In the genomic region with DNA sequence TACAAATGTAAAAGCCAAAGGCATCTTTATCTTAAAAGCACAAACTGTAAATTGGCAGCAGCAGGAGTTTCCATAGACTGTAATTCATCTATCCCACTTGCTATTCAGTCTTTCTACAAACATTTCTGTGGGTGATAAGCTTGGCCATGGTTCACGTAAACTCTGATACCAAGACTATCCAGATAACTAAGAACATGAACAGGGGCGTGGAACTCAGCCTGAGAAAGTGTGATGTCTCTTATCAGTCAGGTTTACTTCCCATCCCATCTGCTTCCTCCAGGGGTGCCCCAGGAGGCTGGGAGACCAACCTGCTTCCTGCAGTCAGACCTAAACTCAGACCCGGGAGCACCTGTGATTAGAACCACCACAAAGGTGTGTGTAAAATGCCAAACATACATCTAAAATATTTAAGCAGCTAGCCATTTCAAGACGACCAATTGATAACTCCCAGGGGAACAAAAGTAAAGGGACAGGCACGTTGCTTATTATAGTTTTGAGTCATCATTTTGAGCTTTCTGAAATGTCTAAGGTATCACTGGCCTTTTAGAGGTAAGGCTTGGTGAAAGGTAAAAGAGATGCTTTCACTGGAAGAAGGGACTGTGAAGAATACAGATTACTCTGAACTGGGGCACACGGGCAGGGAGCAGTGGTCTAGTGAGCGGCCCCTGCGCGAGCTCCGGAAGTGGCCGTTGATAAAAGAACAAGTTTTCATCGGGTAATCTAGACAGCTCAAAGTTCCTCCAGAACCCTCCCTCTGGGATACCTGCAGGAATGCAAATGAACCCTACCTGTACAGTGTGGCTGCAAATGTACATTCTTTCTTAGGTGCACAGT, we compare ENCODE assay signal across 1 cellular context.
TF ChIP-seq lines count a peak whose summit lies in the region.

No MANE protein-coding gene starts in this region.

TF ChIP-seq in HepG2, 621 proteins besides CTCF, POLR2A, EP300 and RAD21:
- TF ChIP-seq, protein P1, sequence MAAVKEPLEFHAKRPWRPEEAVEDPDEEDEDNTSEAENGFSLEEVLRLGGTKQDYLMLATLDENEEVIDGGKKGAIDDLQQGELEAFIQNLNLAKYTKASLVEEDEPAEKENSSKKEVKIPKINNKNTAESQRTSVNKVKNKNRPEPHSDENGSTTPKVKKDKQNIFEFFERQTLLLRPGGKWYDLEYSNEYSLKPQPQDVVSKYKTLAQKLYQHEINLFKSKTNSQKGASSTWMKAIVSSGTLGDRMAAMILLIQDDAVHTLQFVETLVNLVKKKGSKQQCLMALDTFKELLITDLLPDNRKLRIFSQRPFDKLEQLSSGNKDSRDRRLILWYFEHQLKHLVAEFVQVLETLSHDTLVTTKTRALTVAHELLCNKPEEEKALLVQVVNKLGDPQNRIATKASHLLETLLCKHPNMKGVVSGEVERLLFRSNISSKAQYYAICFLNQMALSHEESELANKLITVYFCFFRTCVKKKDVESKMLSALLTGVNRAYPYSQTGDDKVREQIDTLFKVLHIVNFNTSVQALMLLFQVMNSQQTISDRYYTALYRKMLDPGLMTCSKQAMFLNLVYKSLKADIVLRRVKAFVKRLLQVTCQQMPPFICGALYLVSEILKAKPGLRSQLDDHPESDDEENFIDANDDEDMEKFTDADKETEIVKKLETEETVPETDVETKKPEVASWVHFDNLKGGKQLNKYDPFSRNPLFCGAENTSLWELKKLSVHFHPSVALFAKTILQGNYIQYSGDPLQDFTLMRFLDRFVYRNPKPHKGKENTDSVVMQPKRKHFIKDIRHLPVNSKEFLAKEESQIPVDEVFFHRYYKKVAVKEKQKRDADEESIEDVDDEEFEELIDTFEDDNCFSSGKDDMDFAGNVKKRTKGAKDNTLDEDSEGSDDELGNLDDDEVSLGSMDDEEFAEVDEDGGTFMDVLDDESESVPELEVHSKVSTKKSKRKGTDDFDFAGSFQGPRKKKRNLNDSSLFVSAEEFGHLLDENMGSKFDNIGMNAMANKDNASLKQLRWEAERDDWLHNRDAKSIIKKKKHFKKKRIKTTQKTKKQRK (IDR thresholded peaks at IDR 0.05; ENCODE audit: low read length): no peak
- TF ChIP-seq ZNF614 (CRISPR knock-in tag; IDR thresholded peaks at IDR 0.05; ENCODE audit: borderline replicate concordance): no peak
- TF ChIP-seq TAF1 (CRISPR knock-in tag; IDR thresholded peaks at IDR 0.05): no peak
- no peak for TF ChIP-seq MAZ (IDR thresholded peaks at IDR 0.05; ENCODE audit: borderline replicate concordance, low read depth, low read length)
- TF ChIP-seq MAZ (CRISPR knock-in tag; IDR thresholded peaks at IDR 0.05; ENCODE audit: low read depth): no peak
- TF ChIP-seq AGO2 (optimal IDR thresholded peaks at IDR 0.05; ENCODE audit: low read depth, low read length): no peak
- no peak for TF ChIP-seq ZNF264 (CRISPR knock-in tag; IDR thresholded peaks at IDR 0.05)
